Comparison of ENCODE assay signal across 8 cellular contexts in the genomic region with DNA sequence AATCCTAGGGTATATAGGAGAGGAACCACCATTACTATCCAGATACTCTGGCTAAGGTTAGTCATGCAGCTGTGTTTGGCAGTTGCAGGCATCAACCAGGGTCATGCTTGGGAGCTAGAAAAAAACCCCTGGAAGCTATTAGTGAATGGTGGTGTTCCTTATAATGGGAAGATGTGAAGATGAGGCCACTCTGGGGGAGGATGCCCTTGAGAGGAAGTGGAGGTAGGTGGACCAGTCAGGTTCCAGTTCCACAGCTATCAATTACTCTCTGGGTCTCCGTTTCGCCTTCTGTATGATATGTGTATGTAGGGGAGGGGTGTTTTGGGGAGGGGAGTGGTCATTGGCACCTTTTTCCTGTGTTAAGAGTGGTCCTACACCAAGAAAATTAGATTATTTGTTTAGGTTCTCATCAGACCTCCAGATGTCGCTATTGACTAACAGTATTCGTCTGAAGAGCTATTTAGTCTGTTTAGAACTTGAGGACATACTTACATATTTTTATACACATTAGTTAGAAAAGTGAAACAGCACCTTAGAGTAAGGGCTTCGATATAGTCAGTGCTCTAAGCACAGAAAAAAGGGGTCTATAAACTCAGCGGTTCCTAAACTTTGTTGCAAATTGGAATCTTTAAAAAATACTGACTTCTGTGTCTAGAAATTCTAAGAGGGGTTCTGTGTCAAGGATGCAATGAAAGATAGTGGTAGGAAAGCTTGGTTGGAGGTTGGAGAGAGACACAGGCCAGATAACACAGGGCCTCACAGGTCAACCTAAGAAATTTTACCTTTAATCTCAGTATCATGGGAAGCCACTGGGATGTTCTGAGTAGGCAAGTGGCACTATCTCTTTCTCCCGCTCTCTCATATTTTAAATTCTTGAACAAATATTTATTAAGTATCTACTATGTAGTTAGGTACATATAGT. TPM values are rescaled to one million over a fixed set of nuclear protein-coding genes. Genes with fewer than 3 reads are reported as not detected.
DNase-seq lines count a peak whose midpoint lies in the region; ATAC-seq and TF ChIP-seq lines count a peak whose summit lies in the region.

No MANE protein-coding gene starts in this region.

- H3K36me3 ChIP-seq in cardiac muscle cell = no peaks in the 10 kb centered on the region

- no peaks in the 10 kb centered on the region for H3K36me3 Mint-ChIP-seq in activated B cell treated with CpG ODN at 0.5 μM for 24 hours (ENCODE audit: low read depth)

- intact Hi-C loops in activated B cell treated with CpG ODN at 0.5 μM for 24 hours (cut with micrococcal nuclease) = loop anchor here (1.0 to 10.0 kb wide), 8 partner anchors 9 to 694 kb away; partner anchors contain the start of genes CPA3, GYG1, HPS3 and RNF13

- H3K4me1 ChIP-seq in cardiac muscle cell (ENCODE audit: low read depth) = no peaks in the 10 kb centered on the region

- POLR2A ChIA-PET in activated B cell treated with CpG ODN at 0.5 μM for 24 hours (lab: Charles Lee) = interaction anchor here (0.6 to 1.0 kb wide), 4 partner anchors 9 to 60 kb away, joined by 3 to 4 read pairs (median 4); no protein-coding TSS in a partner anchor

- ATAC-seq in HG02938 (IDR thresholded peaks at IDR 0.05; ENCODE audit: unreplicated experiment) (peak; percentile 80), activated B cell treated with CpG ODN at 0.5 μM for 24 hours (ENCODE audit: low read depth) (peak; percentile 81), HG02970 (IDR thresholded peaks at IDR 0.05; ENCODE audit: low FRiP score, unreplicated experiment) (no peak)

- H3K9me3 Mint-ChIP-seq in activated B cell treated with CpG ODN at 0.5 μM for 24 hours = no peaks in the 10 kb centered on the region

- no peaks in the 10 kb centered on the region for H3K9me3 ChIP-seq in cardiac muscle cell (ENCODE audit: low read depth)

- H3K4me3 ChIP-seq in GM12864 (ENCODE audit: low read depth, low read length) (no peak overlapping the region), cardiac muscle cell (no peak overlapping the region), retinal pigment epithelial cell (ENCODE audit: low read length) (no peak overlapping the region)

- H3K4me1 Mint-ChIP-seq in activated B cell treated with CpG ODN at 0.5 μM for 24 hours = peaks cover 7% of the 10 kb centered on the region

- H3K27ac ChIP-seq in cardiac muscle cell = no peak overlapping the region

- no peak overlapping the region for H3K4me3 Mint-ChIP-seq in activated B cell treated with CpG ODN at 0.5 μM for 24 hours

- DNase-seq in A172 (ENCODE audit: low spot score) (peak; percentile 73), GM12864 (ENCODE audit: low read depth) (peak; percentile 43), NCI-H2196 (lab: John Stamatoyannopoulos, UW; ENCODE audit: unreplicated experiment) (peak; percentile 74), activated B cell treated with CpG ODN at 0.5 μM for 24 hours (no peak), cardiac muscle cell (ENCODE audit: low read depth in 1 of 2, low spot score in 1 of 2) (peak; percentile 62 to 82), retinal pigment epithelial cell (ENCODE audit: low read depth) (peak; percentile 28)

- CTCF ChIA-PET in activated B cell treated with CpG ODN at 0.5 μM for 24 hours (lab: Charles Lee) = interaction anchor here (0.6 to 8.6 kb wide), 21 partner anchors 9 to 597 kb away, joined by 3 to 208 read pairs (median 4); partner anchors contain the start of genes HLTF and HPS3

- no peak overlapping the region for H3K27ac Mint-ChIP-seq in activated B cell treated with CpG ODN at 0.5 μM for 24 hours

- H3K27me3 ChIP-seq in cardiac muscle cell = no peaks in the 10 kb centered on the region

- peak; percentile 53 for TF ChIP-seq CTCF in GM12864 (IDR thresholded peaks at IDR 0.05; ENCODE audit: low read depth, low read length, missing control alignments)
- peak; percentile 16 for TF ChIP-seq CTCF in activated B cell treated with CpG ODN at 0.5 μM for 24 hours (IDR thresholded peaks at IDR 0.05)
- peak; percentile 50 for TF ChIP-seq CTCF in cardiac muscle cell (IDR thresholded peaks at IDR 0.05; ENCODE audit: low read depth, low read length)
- peak; percentile 59 for TF ChIP-seq CTCF in retinal pigment epithelial cell (conservative IDR thresholded peaks at IDR 0.05; ENCODE audit: low read depth, low read length)

- H3K27me3 Mint-ChIP-seq in activated B cell treated with CpG ODN at 0.5 μM for 24 hours = no peaks in the 10 kb centered on the region

RNA-seq across cellular contexts. Expression of gene HPS3, which starts 9.1 kb away (rescaled TPM):
- 39.3 and 42.0 TPM in 2 replicates for total RNA-seq in A172 (2014; rRNA removed; shearing (Covaris generic))
- 30.1 and 30.5 TPM in 2 replicates for total RNA-seq in activated B cell treated with CpG ODN at 0.5 μM for 24 hours
- 9.5 and 13.0 TPM in 2 replicates for total RNA-seq in cardiac muscle cell
- polyA plus RNA-seq in cardiac muscle cell = 12.9 and 13.3 TPM in 2 replicates

RNA-seq across cellular contexts. Expression of gene HLTF, which starts 34.0 kb away (rescaled TPM):
- total RNA-seq in A172 (2014; rRNA removed; shearing (Covaris generic)) = 78.6 and 94.5 TPM in 2 replicates
- total RNA-seq in activated B cell treated with CpG ODN at 0.5 μM for 24 hours (16.4 and 18.3 TPM in 2 replicates), cardiac muscle cell (31.0 and 52.8 TPM in 2 replicates)
- 43.3 and 46.2 TPM in 2 replicates for polyA plus RNA-seq in cardiac muscle cell
